ENCODE assay signal across 22 cellular contexts in genomic region chr1:21840981-21841380, GRCh38. TPM values are rescaled to one million over a fixed set of nuclear protein-coding genes. Genes with fewer than 3 reads are reported as not detected.
DNase-seq lines count a peak whose midpoint lies in the region; ATAC-seq, FAIRE-seq and TF ChIP-seq lines count a peak whose summit lies in the region.
"Had no signal": no experiment of that assay in that cellular context is flagged by ENCODE, and none has a peak within 500 bp of the region (broad histone marks: within the 10 kb centered on the region; RNA-seq: fewer than 3 reads in every experiment).

No MANE protein-coding gene starts in this region.

- H3K4me2 ChIP-seq in GM12878 (ENCODE audit: control insufficient read depth, insufficient read depth), result no peak overlapping the region
- H3K4me2 ChIP-seq in neural progenitor cell, result no peak overlapping the region
- H3K4me2 ChIP-seq: BLaER1 had no signal

- H3K79me2 ChIP-seq in GM12878 (ENCODE audit: control insufficient read depth, insufficient read depth, low read length), result no peaks in the 10 kb centered on the region
- H3K79me2 ChIP-seq in neural progenitor cell (ENCODE audit: low read depth), result no peaks in the 10 kb centered on the region

- H3K9me3 ChIP-seq in GM12878 (replicated peaks; ENCODE audit: control insufficient read depth, insufficient read depth, low read length), result no peaks in the 10 kb centered on the region
- no peaks in the 10 kb centered on the region for H3K9me3 ChIP-seq in neural progenitor cell (ENCODE audit: low read depth)
- H3K9me3 ChIP-seq: BLaER1, Caco-2 had no signal

- H3K36me3 ChIP-seq in GM12878 (ENCODE audit: control insufficient read depth in 2 of 2, insufficient read depth in 2 of 2, low read length in 1 of 2) (no peaks in the 10 kb centered on the region), neural progenitor cell (no peaks in the 10 kb centered on the region)

- TF ChIP-seq RAD21 in GM12878 (IDR thresholded peaks at IDR 0.05; ENCODE audit: insufficient read depth, low read depth, low read length), result no peak

- POLR2A ChIA-PET in GM12878 (lab: Charles Lee), result no interaction called here

- TF ChIP-seq EP300 in GM12878 (IDR thresholded peaks at IDR 0.05; ENCODE audit: borderline replicate concordance in 1 of 2, control insufficient read depth in 1 of 2, low read depth in 2 of 2, low read length in 2 of 2), result no peak

- TF ChIP-seq CTCF in GM12878 (IDR thresholded peaks at IDR 0.05 in 2 of 3, conservative IDR thresholded peaks at IDR 0.05 in 1 of 3; ENCODE audit: control insufficient read depth in 2 of 3, extremely low read depth in 1 of 3, insufficient read depth in 1 of 3, low read depth in 3 of 3, low read length in 3 of 3), result no peak
- no peak for TF ChIP-seq CTCF in neural progenitor cell (IDR thresholded peaks at IDR 0.05)
- TF ChIP-seq CTCF in coronary artery (IDR thresholded peaks at IDR 0.05), result no peak
- TF ChIP-seq CTCF in nephron progenitor cell (IDR thresholded peaks at IDR 0.05), result no peak

- H3K27me3 Mint-ChIP-seq in neural progenitor cell (ENCODE audit: insufficient read depth, low read depth) (no peaks in the 10 kb centered on the region), nephron progenitor cell (ENCODE audit: low read depth, poor library complexity) (no peaks in the 10 kb centered on the region)
- H3K27me3 Mint-ChIP-seq: B cell; CD4-positive, CD25-positive, alpha-beta regulatory T cell had no signal

- intact Hi-C loops in Right ventricle myocardium superior (cut with DNase I), result no loop called here
- intact Hi-C loops in left cardiac atrium (cut with DNase I), result no loop called here
- intact Hi-C loops in GM12878 (cut with micrococcal nuclease; ENCODE audit: unreplicated experiment), result no loop called here

- H3K9ac ChIP-seq in GM12878 (ENCODE audit: control insufficient read depth, insufficient read depth, low read length) (no peak overlapping the region), neural progenitor cell (no peak overlapping the region)
- H3K9ac ChIP-seq: BLaER1 had no signal

- H3K36me3 Mint-ChIP-seq in neural progenitor cell (peaks cover 2% of the 10 kb centered on the region), nephron progenitor cell (ENCODE audit: low read depth) (peaks cover 10% of the 10 kb centered on the region)
- H3K36me3 Mint-ChIP-seq: CD4-positive, CD25-positive, alpha-beta regulatory T cell; CD8-positive, alpha-beta T cell had no signal

- H3K9me3 Mint-ChIP-seq in neural progenitor cell (no peaks in the 10 kb centered on the region), nephron progenitor cell (no peaks in the 10 kb centered on the region)
- H3K9me3 Mint-ChIP-seq: CD8-positive, alpha-beta T cell had no signal

- no peaks in the 10 kb centered on the region for H3K27me3 ChIP-seq in GM12878 (replicated peaks in 1 of 2; ENCODE audit: control insufficient read depth in 2 of 2, insufficient read depth in 2 of 2, low read length in 1 of 2)
- no peaks in the 10 kb centered on the region for H3K27me3 ChIP-seq in neural progenitor cell
- H3K27me3 ChIP-seq: BLaER1 had no signal

- peak; percentile 36 for DNase-seq in Right ventricle myocardium superior
- DNase-seq in left cardiac atrium, result no peak
- DNase-seq in GM12878 (ENCODE audit: low read depth, low spot score), result no peak
- DNase-seq in neural progenitor cell (ENCODE audit: low spot score), result no peak
- DNase-seq in coronary artery (ENCODE audit: low spot score), result no peak
- DNase-seq in nephron progenitor cell, result no peak
- DNase-seq: Caco-2; CD4-positive, CD25-positive, alpha-beta regulatory T cell; CD8-positive, alpha-beta T cell; DMS79; EL; GDM1; H7; HCEC 1CT had no signal

- H4K20me1 ChIP-seq in GM12878 (ENCODE audit: control insufficient read depth, insufficient read depth), result no peaks in the 10 kb centered on the region
- no peaks in the 10 kb centered on the region for H4K20me1 ChIP-seq in neural progenitor cell (ENCODE audit: low read depth)
- H4K20me1 ChIP-seq: BLaER1 had no signal

- no peaks in the 10 kb centered on the region for H3K4me1 Mint-ChIP-seq in neural progenitor cell
- H3K4me1 Mint-ChIP-seq in nephron progenitor cell, result no peaks in the 10 kb centered on the region
- H3K4me1 Mint-ChIP-seq: B cell; CD4-positive, CD25-positive, alpha-beta regulatory T cell had no signal

- H2AFZ ChIP-seq in GM12878 (ENCODE audit: control insufficient read depth, low read depth, low read length), result no peak overlapping the region
- no peak overlapping the region for H2AFZ ChIP-seq in neural progenitor cell (replicated peaks)

- ATAC-seq in Right ventricle myocardium superior (ENCODE audit: poor library complexity) (no peak), left cardiac atrium (no peak), GM12878 (peak; percentile 23; the same call in 1 of the 3 replicates)
- ATAC-seq: CD8-positive, alpha-beta T cell had no signal

- RAD21 ChIA-PET in GM12878 (lab: Charles Lee; ENCODE audit: unreplicated experiment), result no interaction called here

- H3K4me1 ChIP-seq in GM12878 (ENCODE audit: control insufficient read depth, insufficient read depth, low read length) (no peaks in the 10 kb centered on the region), neural progenitor cell (no peaks in the 10 kb centered on the region)
- H3K4me1 ChIP-seq: BLaER1, Caco-2 had no signal

- WGBS in GM12878 (ENCODE audit: insufficient coverage, insufficient replicate concordance, low lambda C conversion rate, missing lambda C conversion rate), result 52% methylated on average over 13 of the region's 13 CpGs

- H3K27ac Mint-ChIP-seq in neural progenitor cell, result no peak overlapping the region
- no peak overlapping the region for H3K27ac Mint-ChIP-seq in nephron progenitor cell
- H3K27ac Mint-ChIP-seq: B cell; CD8-positive, alpha-beta T cell had no signal

- SMC1A ChIA-PET in GM12878 (lab: Charles Lee; ENCODE audit: uncharacterized antibody, unreplicated experiment), result no interaction called here

- H3K4me3 ChIP-seq in GM12878 (no peak overlapping the region), neural progenitor cell (no peak overlapping the region), coronary artery (no peak overlapping the region)
- H3K4me3 ChIP-seq: BLaER1 had no signal

- no peak overlapping the region for H3K27ac ChIP-seq in GM12878 (ENCODE audit: control insufficient read depth, insufficient read depth)
- no peak overlapping the region for H3K27ac ChIP-seq in neural progenitor cell
- no peak overlapping the region for H3K27ac ChIP-seq in coronary artery
- H3K27ac ChIP-seq: 22Rv1, BLaER1, C4-2B had no signal

- FAIRE-seq in GM12878 (lab: Jason Lieb, UNC), result no peak
- FAIRE-seq: A204.1, GM12891, GM18507, H1 had no signal

- H3F3A ChIP-seq in neural progenitor cell (ENCODE audit: low read depth), result no peaks in the 10 kb centered on the region

- no peak for TF ChIP-seq POLR2A in GM12878 (IDR thresholded peaks at IDR 0.05; ENCODE audit: low read depth, low read length)

- CTCF ChIA-PET in GM12878 (lab: Yijun Ruan, JAX), result interaction anchor here (0.7 to 0.8 kb wide), 2 partner anchors 41 to 183 kb away, joined by 3 read pairs; no protein-coding TSS in a partner anchor

- no TSS peak for BruUV-seq in GM12878 (replicated peaks; lab: Mats Ljungman, UMichigan)

- H3K4me3 Mint-ChIP-seq in neural progenitor cell (peak overlapping the region; percentile 43), nephron progenitor cell (no peak overlapping the region)
- H3K4me3 Mint-ChIP-seq: B cell; CD4-positive, CD25-positive, alpha-beta regulatory T cell; CD8-positive, alpha-beta T cell had no signal

- in situ Hi-C loops in GM12878 (cut with MboI), result no loop called here

RNA-seq across cellular contexts. Expression of gene LDLRAD2, which starts 28.9 kb away (rescaled TPM):
- total RNA-seq in Right ventricle myocardium superior (not detected), left cardiac atrium (under 1 TPM in 1 of 2 donors, not detected in 1; 0.16 TPM), GM12878 (2014; rRNA removed) (0.23 TPM in 1 of 2 replicates, not detected in the other), GM12878 (2014; rRNA removed; fragmentation: Illumina TruSeq; extraction: Trizol) (not detected in 2 replicates), GM12878 (2021) (0.08 TPM in 1 of 2 replicates, not detected in the other), neural progenitor cell (ENCODE audit: low replicate concordance) (0.67 and 1.2 TPM in 2 replicates)
- total RNA-seq in GM12878 (2013; cell fraction: nucleolus; rRNA removed), result not detected in 2 replicates
- not detected for polyA plus RNA-seq in GM12878 (2011; ENCODE audit: low read depth)
- polyA plus RNA-seq in GM12878 (2011; rRNA removed) (not detected in 2 replicates), GM12878 (2014; fragmentation: Illumina TruSeq; extraction: Trizol) (not detected in 2 replicates), GM12878 (2014; fragmentation: Nextera tagmentation; extraction: Ambion mirVana) (under 1 TPM in 1 of 2 experiments, not detected in 1; 0.11 TPM), GM12878 (2014; rRNA removed) (0.04 TPM in 1 of 2 replicates, not detected in the other), GM12878 (2016; fragmentation: Nextera tagmentation; extraction: Ambion mirVana) (not detected)
- 0.01 TPM in 1 of 2 replicates, not detected in the other for polyA plus RNA-seq in GM12878 (2011; cell fraction: cytosol; rRNA removed)
- 0.04 and 0.06 TPM in 2 replicates for polyA plus RNA-seq in GM12878 (2011; cell fraction: nucleus; rRNA removed)
- 0.13 and 0.28 TPM in 2 replicates for polyA plus RNA-seq in GM12878 (2012)
- not detected in 2 replicates for polyA minus RNA-seq in GM12878 (2011; rRNA and poly(A)+ RNA removed)
- polyA minus RNA-seq in GM12878 (2011; cell fraction: cytosol; rRNA and poly(A)+ RNA removed), result not detected in 2 replicates
- not detected in 2 replicates for polyA minus RNA-seq in GM12878 (2011; cell fraction: nucleus; rRNA and poly(A)+ RNA removed)
- total RNA-seq: Caco-2; CD8-positive, alpha-beta T cell had no signal
- polyA plus RNA-seq: CD4-positive, CD25-positive, alpha-beta regulatory T cell had no signal

RNA-seq across cellular contexts. Expression of gene USP48, which starts 58.0 kb away (rescaled TPM):
- total RNA-seq in Right ventricle myocardium superior (41.8 TPM), left cardiac atrium (10 to 100 TPM; 41.1 to 41.3 TPM), GM12878 (2014; rRNA removed) (59.0 and 70.8 TPM in 2 replicates), GM12878 (2014; rRNA removed; fragmentation: Illumina TruSeq; extraction: Trizol) (69.9 and 80.4 TPM in 2 replicates), GM12878 (2021) (96.6 and 99.3 TPM in 2 replicates), neural progenitor cell (ENCODE audit: low replicate concordance) (34.5 and 50.3 TPM in 2 replicates)
- 676 and 708 TPM in 2 replicates for total RNA-seq in GM12878 (2013; cell fraction: nucleolus; rRNA removed)
- 58.8 TPM for polyA plus RNA-seq in GM12878 (2011; ENCODE audit: low read depth)
- polyA plus RNA-seq in GM12878 (2011; rRNA removed) (104 and 161 TPM in 2 replicates), GM12878 (2014; fragmentation: Illumina TruSeq; extraction: Trizol) (81.1 and 116 TPM in 2 replicates), GM12878 (2014; fragmentation: Nextera tagmentation; extraction: Ambion mirVana) (10 to 100 TPM; 21.2 to 39.0 TPM), GM12878 (2014; rRNA removed) (53.9 and 68.2 TPM in 2 replicates), GM12878 (2016; fragmentation: Nextera tagmentation; extraction: Ambion mirVana) (100 to 1,000 TPM in 1 of 2 experiments, 10 to 100 TPM in 1; 95.2 to 115 TPM)
- polyA plus RNA-seq in GM12878 (2011; cell fraction: cytosol; rRNA removed), result 28.8 and 36.5 TPM in 2 replicates
- polyA plus RNA-seq in GM12878 (2011; cell fraction: nucleus; rRNA removed), result 106 and 121 TPM in 2 replicates
- polyA plus RNA-seq in GM12878 (2012), result 83.2 and 96.2 TPM in 2 replicates
- 75.9 and 98.8 TPM in 2 replicates for polyA minus RNA-seq in GM12878 (2011; rRNA and poly(A)+ RNA removed)
- 30.8 and 37.0 TPM in 2 replicates for polyA minus RNA-seq in GM12878 (2011; cell fraction: cytosol; rRNA and poly(A)+ RNA removed)
- polyA minus RNA-seq in GM12878 (2011; cell fraction: nucleus; rRNA and poly(A)+ RNA removed), result 81.0 and 94.2 TPM in 2 replicates
